ENCODE assay signal across 15 cellular contexts in genomic region chr17:4178651-4179050, GRCh38.
"Had no signal": no experiment of that assay in that cellular context is flagged by ENCODE, and none has a peak within 500 bp of the region (broad histone marks: within the 10 kb centered on the region; RNA-seq: fewer than 3 reads in every experiment).

No MANE protein-coding gene starts in this region.

- H3K4me3 Mint-ChIP-seq: mesothelial cell of epicardium; stimulated activated naive B cell treated with anti-CD40 and anti-IgM and Interleukin-4, amounts not matched to agents 10 μg/mL and 1 μg/mL and 100 μg/mL, for 72 hours had no signal

- FAIRE-seq: astrocyte had no signal

- H3K27ac ChIP-seq: gastrocnemius medialis, heart left ventricle, lower lobe of right lung, SJSA1, thyroid gland, uterus, VCaP had no signal

- H3K9me3 Mint-ChIP-seq: immature natural killer cell; mesothelial cell of epicardium; stimulated activated naive B cell treated with anti-CD40 and anti-IgM and Interleukin-4, amounts not matched to agents 10 μg/mL and 1 μg/mL and 100 μg/mL, for 72 hours had no signal

- H3K27me3 Mint-ChIP-seq: stimulated activated naive B cell treated with anti-CD40 and anti-IgM and Interleukin-4, amounts not matched to agents 10 μg/mL and 1 μg/mL and 100 μg/mL, for 72 hours had no signal

- DNase-seq: activated CD4-positive, alpha-beta T cell treated with anti-CD3 and anti-CD28 coated beads for 1 hour; activated gamma-delta T cell; gastrocnemius medialis; heart left ventricle; immature natural killer cell; lower lobe of right lung; retina; stimulated activated CD4-positive, alpha-beta T cell treated with anti-CD3 and anti-CD28 coated beads, Interleukin-2, amount 100 ng/mL, for 48 hours; stimulated activated naive B cell treated with anti-CD40 and anti-IgM and Interleukin-4, amounts not matched to agents 10 μg/mL and 1 μg/mL and 100 μg/mL, for 72 hours; thyroid gland; uterus had no signal

- ATAC-seq: gastrocnemius medialis; heart left ventricle; lower lobe of right lung; stimulated activated naive B cell treated with anti-CD40 and anti-IgM and Interleukin-4, amounts not matched to agents 10 μg/mL and 1 μg/mL and 100 μg/mL, for 72 hours had no signal

- H3K27me3 ChIP-seq: gastrocnemius medialis, heart left ventricle, SJSA1, thyroid gland, uterus had no signal

- H3K36me3 ChIP-seq: uterus had no signal

- H3K27ac Mint-ChIP-seq: stimulated activated naive B cell treated with anti-CD40 and anti-IgM and Interleukin-4, amounts not matched to agents 10 μg/mL and 1 μg/mL and 100 μg/mL, for 72 hours had no signal

- H3K4me3 ChIP-seq: gastrocnemius medialis, heart left ventricle, lower lobe of right lung, SJSA1, thyroid gland, uterus had no signal

- H3K9me3 ChIP-seq: gastrocnemius medialis, heart left ventricle, lower lobe of right lung, SJSA1, thyroid gland, uterus had no signal

- H3K4me1 ChIP-seq: gastrocnemius medialis, lower lobe of right lung, SJSA1, uterus had no signal
